Comparison of ENCODE assay signal across 26 cellular contexts in genomic region chr11:57095417-57095816, GRCh38.
DNase-seq lines count a peak whose midpoint lies in the region; ATAC-seq and TF ChIP-seq lines count a peak whose summit lies in the region.
"Had no signal": no experiment of that assay in that cellular context is flagged by ENCODE, and none has a peak within 500 bp of the region (broad histone marks: within the 10 kb centered on the region; RNA-seq: fewer than 3 reads in every experiment).

No MANE protein-coding gene starts in this region.

- no peak for TF ChIP-seq CTCF in GM12865 (IDR thresholded peaks at IDR 0.05; ENCODE audit: insufficient read depth, low read depth, low read length, missing control alignments)

- H3K27ac Mint-ChIP-seq in activated CD8-positive, alpha-beta memory T cell treated with anti-CD3 and anti-CD28 coated beads, Interleukin-2, amount 10 ng/mL, durations not matched to agents 7 days and 5 days = no peak overlapping the region
- H3K27ac Mint-ChIP-seq: activated CD4-positive, alpha-beta T cell treated with anti-CD3 and anti-CD28 coated beads for 36 hours; activated naive CD8-positive, alpha-beta T cell treated with anti-CD3 and anti-CD28 coated beads, Interleukin-2, amount 50 U/mL, for 24 hours; activated T-cell treated with anti-CD3 and anti-CD28 coated beads, Interleukin-2, amount 50 U/mL, for 24 hours; CD4-positive, CD25-positive, alpha-beta regulatory T cell; stimulated activated memory B cell treated with anti-CD40 and anti-IgM and Interleukin-4, amounts not matched to agents 10 μg/mL and 1 μg/mL and 100 μg/mL, for 72 hours; T-helper 17 cell had no signal

- DNase-seq in GM12865 (ENCODE audit: low read depth) = peak; percentile 5
- peak; percentile 97 for DNase-seq in NOMO-1 treated with DMSO at 0.1 percent for 48 hours (lab: John Stamatoyannopoulos, UW; ENCODE audit: unreplicated experiment)
- DNase-seq in HAP-1 (ENCODE audit: low spot score in 2 of 2) = no peak
- no peak for DNase-seq in NAMALWA (ENCODE audit: low spot score)
- DNase-seq in activated CD8-positive, alpha-beta memory T cell treated with anti-CD3 and anti-CD28 coated beads, Interleukin-2, amount 10 ng/mL, durations not matched to agents 7 days and 5 days = no peak
- DNase-seq: activated CD4-positive, alpha-beta T cell treated with anti-CD3 and anti-CD28 coated beads for 36 hours; activated naive CD8-positive, alpha-beta T cell treated with anti-CD3 and anti-CD28 coated beads, Interleukin-2, amount 50 U/mL, for 24 hours; activated T-cell treated with anti-CD3 and anti-CD28 coated beads, Interleukin-2, amount 50 U/mL, for 24 hours; CD4-positive, CD25-positive, alpha-beta regulatory T cell; HCEC 1CT; left lung; mesendoderm; NCI-H1092; NCI-H187; NCI-H524 treated with DMSO at 0.1 percent for 48 hours; right lobe of liver; stimulated activated CD4-positive, alpha-beta T cell treated with anti-CD3 and anti-CD28 coated beads, Interleukin-4, amount 100 ng/mL, for 4 hours; T-helper 17 cell; testis had no signal

- no peaks in the 10 kb centered on the region for H3K27me3 Mint-ChIP-seq in activated CD8-positive, alpha-beta memory T cell treated with anti-CD3 and anti-CD28 coated beads, Interleukin-2, amount 10 ng/mL, durations not matched to agents 7 days and 5 days
- H3K27me3 Mint-ChIP-seq: CD4-positive, CD25-positive, alpha-beta regulatory T cell; T-helper 17 cell had no signal

- in situ Hi-C loops in HAP-1 (cut with MboI; ENCODE audit: low sequenced_read_pairs) = no loop called here

- no peaks in the 10 kb centered on the region for H3K36me3 Mint-ChIP-seq in activated CD8-positive, alpha-beta memory T cell treated with anti-CD3 and anti-CD28 coated beads, Interleukin-2, amount 10 ng/mL, durations not matched to agents 7 days and 5 days
- H3K36me3 Mint-ChIP-seq: CD4-positive, CD25-positive, alpha-beta regulatory T cell; stimulated activated memory B cell treated with anti-CD40 and anti-IgM and Interleukin-4, amounts not matched to agents 10 μg/mL and 1 μg/mL and 100 μg/mL, for 72 hours had no signal

- H3K4me3 Mint-ChIP-seq in activated CD8-positive, alpha-beta memory T cell treated with anti-CD3 and anti-CD28 coated beads, Interleukin-2, amount 10 ng/mL, durations not matched to agents 7 days and 5 days = no peak overlapping the region
- H3K4me3 Mint-ChIP-seq: activated CD4-positive, alpha-beta T cell treated with anti-CD3 and anti-CD28 coated beads for 36 hours; activated naive CD8-positive, alpha-beta T cell treated with anti-CD3 and anti-CD28 coated beads, Interleukin-2, amount 50 U/mL, for 24 hours; activated T-cell treated with anti-CD3 and anti-CD28 coated beads, Interleukin-2, amount 50 U/mL, for 24 hours; CD4-positive, CD25-positive, alpha-beta regulatory T cell; central memory CD8-positive, alpha-beta T cell; stimulated activated memory B cell treated with anti-CD40 and anti-IgM and Interleukin-4, amounts not matched to agents 10 μg/mL and 1 μg/mL and 100 μg/mL, for 72 hours; T-helper 17 cell had no signal

- H3K9me3 Mint-ChIP-seq in activated CD8-positive, alpha-beta memory T cell treated with anti-CD3 and anti-CD28 coated beads, Interleukin-2, amount 10 ng/mL, durations not matched to agents 7 days and 5 days (ENCODE audit: low read depth) = no peaks in the 10 kb centered on the region
- H3K9me3 Mint-ChIP-seq: activated naive CD8-positive, alpha-beta T cell treated with anti-CD3 and anti-CD28 coated beads, Interleukin-2, amount 50 U/mL, for 24 hours; activated T-cell treated with anti-CD3 and anti-CD28 coated beads, Interleukin-2, amount 50 U/mL, for 24 hours had no signal

- H3K4me1 Mint-ChIP-seq in activated CD8-positive, alpha-beta memory T cell treated with anti-CD3 and anti-CD28 coated beads, Interleukin-2, amount 10 ng/mL, durations not matched to agents 7 days and 5 days = no peaks in the 10 kb centered on the region
- H3K4me1 Mint-ChIP-seq: activated CD4-positive, alpha-beta T cell treated with anti-CD3 and anti-CD28 coated beads for 36 hours; activated naive CD8-positive, alpha-beta T cell treated with anti-CD3 and anti-CD28 coated beads, Interleukin-2, amount 50 U/mL, for 24 hours; CD4-positive, CD25-positive, alpha-beta regulatory T cell; central memory CD8-positive, alpha-beta T cell; stimulated activated memory B cell treated with anti-CD40 and anti-IgM and Interleukin-4, amounts not matched to agents 10 μg/mL and 1 μg/mL and 100 μg/mL, for 72 hours; T-helper 17 cell had no signal

- CTCF ChIA-PET in activated CD8-positive, alpha-beta memory T cell treated with anti-CD3 and anti-CD28 coated beads, Interleukin-2, amount 10 ng/mL, durations not matched to agents 7 days and 5 days (lab: Charles Lee) = no interaction called here

- H3K4me1 ChIP-seq in HAP-1 = no peaks in the 10 kb centered on the region
- H3K4me1 ChIP-seq: left lung, right lobe of liver, testis had no signal

- H3K4me3 ChIP-seq in GM12865 (ENCODE audit: low read depth, low read length) (no peak overlapping the region), HAP-1 (no peak overlapping the region)
- H3K4me3 ChIP-seq: left lung, right lobe of liver, SK-N-MC, testis had no signal

- H3K36me3 ChIP-seq in HAP-1 (replicated peaks) = no peaks in the 10 kb centered on the region
- H3K36me3 ChIP-seq: left lung, neutrophil, right lobe of liver had no signal

- H3K9me3 ChIP-seq in HAP-1 = no peaks in the 10 kb centered on the region
- H3K9me3 ChIP-seq: left lung, neutrophil, right lobe of liver, testis had no signal

- no peaks in the 10 kb centered on the region for H3K27me3 ChIP-seq in HAP-1 (ENCODE audit: low read depth)
- H3K27me3 ChIP-seq: left lung, neutrophil, right lobe of liver, testis had no signal

- peak; percentile 65 for ATAC-seq in HG03432 (IDR thresholded peaks at IDR 0.05; ENCODE audit: unreplicated experiment)
- ATAC-seq in esophagus mucosa = peak; percentile 66
- no peak for ATAC-seq in activated CD8-positive, alpha-beta memory T cell treated with anti-CD3 and anti-CD28 coated beads, Interleukin-2, amount 10 ng/mL, durations not matched to agents 7 days and 5 days
- ATAC-seq in HG02588 (IDR thresholded peaks at IDR 0.05; ENCODE audit: unreplicated experiment) = no peak
- ATAC-seq: activated CD4-positive, alpha-beta T cell treated with anti-CD3 and anti-CD28 coated beads for 36 hours; activated naive CD8-positive, alpha-beta T cell treated with anti-CD3 and anti-CD28 coated beads, Interleukin-2, amount 50 U/mL, for 24 hours; left lung; right lobe of liver; stimulated activated memory B cell treated with anti-CD40 and anti-IgM and Interleukin-4, amounts not matched to agents 10 μg/mL and 1 μg/mL and 100 μg/mL, for 72 hours; T-helper 17 cell had no signal

Comparison
In these comparisons a context has a peak if more than half of its experiments do, and no peak if none do; other contexts are left out.
1. DNase-seq: peak in GM12865 (single experiment) and NOMO-1 treated with DMSO at 0.1 percent for 48 hours (single experiment); none in HAP-1 (0 of 2), NAMALWA (single experiment) and activated CD8-positive, alpha-beta memory T cell treated with anti-CD3 and anti-CD28 coated beads, Interleukin-2, amount 10 ng/mL, durations not matched to agents 7 days and 5 days (single experiment).
2. ATAC-seq: peak in HG03432 (single experiment) and esophagus mucosa (single experiment); none in activated CD8-positive, alpha-beta memory T cell treated with anti-CD3 and anti-CD28 coated beads, Interleukin-2, amount 10 ng/mL, durations not matched to agents 7 days and 5 days (single experiment) and HG02588 (single experiment).